ENCODE assay signal across 1 cellular context in the genomic region with DNA sequence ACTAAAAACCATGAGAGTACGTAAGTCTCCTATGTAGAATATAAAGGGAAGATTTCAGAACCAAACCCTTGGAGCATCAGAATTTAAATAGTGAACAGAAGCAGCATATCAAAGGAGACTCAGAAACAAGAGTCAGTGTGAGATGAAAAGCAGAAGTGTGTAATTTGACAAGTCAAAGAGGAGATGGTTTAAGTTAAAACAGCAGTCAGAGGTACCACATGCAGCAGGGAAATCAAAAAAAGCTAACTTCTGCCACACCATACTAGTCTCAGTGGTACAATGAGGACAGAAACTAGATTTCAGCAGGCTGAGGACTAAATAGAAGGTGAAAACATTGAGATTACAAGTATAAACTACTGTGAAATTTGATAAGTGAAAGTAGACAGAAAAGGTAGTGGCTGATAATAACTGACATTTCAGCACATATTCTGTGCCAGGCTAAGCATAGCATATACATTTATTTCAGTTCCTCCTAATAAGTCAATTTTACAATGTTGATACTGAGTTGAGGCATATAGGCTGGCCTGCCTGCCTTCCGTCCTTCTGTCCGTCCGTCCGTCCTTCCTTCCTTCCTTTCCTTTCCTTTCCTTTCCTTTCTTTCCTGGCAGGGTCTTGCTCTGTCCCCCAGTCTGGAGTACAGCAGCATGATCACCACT.
TF ChIP-seq lines count a peak whose summit lies in the region.

No MANE protein-coding gene starts in this region.

TF ChIP-seq in GM12878, 131 proteins besides CTCF, POLR2A, EP300 and RAD21 (continued from another document):
- TF ChIP-seq, protein P1, sequence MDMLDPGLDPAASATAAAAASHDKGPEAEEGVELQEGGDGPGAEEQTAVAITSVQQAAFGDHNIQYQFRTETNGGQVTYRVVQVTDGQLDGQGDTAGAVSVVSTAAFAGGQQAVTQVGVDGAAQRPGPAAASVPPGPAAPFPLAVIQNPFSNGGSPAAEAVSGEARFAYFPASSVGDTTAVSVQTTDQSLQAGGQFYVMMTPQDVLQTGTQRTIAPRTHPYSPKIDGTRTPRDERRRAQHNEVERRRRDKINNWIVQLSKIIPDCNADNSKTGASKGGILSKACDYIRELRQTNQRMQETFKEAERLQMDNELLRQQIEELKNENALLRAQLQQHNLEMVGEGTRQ (IDR thresholded peaks at IDR 0.05; ENCODE audit: borderline replicate concordance, low read depth, low read length): no peak
- TF ChIP-seq SPI1 (IDR thresholded peaks at IDR 0.05; ENCODE audit: borderline replicate concordance, insufficient read depth, low read depth, low read length): peak; percentile 91
- TF ChIP-seq NBN (IDR thresholded peaks at IDR 0.05): no peak
- TF ChIP-seq WRNIP1 (IDR thresholded peaks at IDR 0.05; ENCODE audit: borderline replicate concordance, low read depth, low read length): no peak
